Comparison of ENCODE assay signal across 12 cellular contexts in the genomic region with DNA sequence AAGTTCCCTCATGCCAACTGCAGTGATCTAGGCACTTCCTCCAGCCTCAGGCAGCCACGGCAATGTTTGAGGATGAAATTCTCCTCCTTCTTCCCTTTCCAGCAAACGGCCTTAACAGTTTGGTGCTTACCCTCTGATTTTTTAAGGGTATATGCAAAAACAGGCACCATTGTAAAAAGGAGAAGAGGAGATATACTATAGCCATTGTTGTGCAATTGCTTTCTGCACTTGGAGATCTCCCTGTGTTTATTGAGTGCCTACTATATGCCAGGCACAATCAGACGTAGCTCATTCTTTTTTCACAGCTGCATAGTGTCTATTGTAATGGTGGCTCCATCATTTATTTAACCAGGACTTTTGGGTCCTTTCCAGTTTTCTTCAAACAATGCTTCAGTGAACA. TPM values are rescaled to one million over a fixed set of nuclear protein-coding genes. Genes with fewer than 3 reads are reported as not detected.
DNase-seq lines count a peak whose midpoint lies in the region; ATAC-seq and TF ChIP-seq lines count a peak whose summit lies in the region.
"Had no signal": no experiment of that assay in that cellular context is flagged by ENCODE, and none has a peak within 500 bp of the region (broad histone marks: within the 10 kb centered on the region; RNA-seq: fewer than 3 reads in every experiment).

No MANE protein-coding gene starts in this region.

- BruUV-seq in Panc1 (replicated peaks; lab: Mats Ljungman, UMichigan) (no TSS peak), Calu3 (replicated peaks; lab: Mats Ljungman, UMichigan) (no TSS peak)

- TF ChIP-seq CTCF in Panc1 (IDR thresholded peaks at IDR 0.05): no peak
- TF ChIP-seq CTCF in Calu3 (IDR thresholded peaks at IDR 0.05; ENCODE audit: unreplicated experiment): no peak

- intact Hi-C loops in Panc1 (cut with micrococcal nuclease; ENCODE audit: unreplicated experiment): no loop called here
- intact Hi-C loops in left colon (cut with DNase I, micrococcal nuclease): no loop called here
- intact Hi-C loops in Calu3 (cut with micrococcal nuclease; ENCODE audit: unreplicated experiment): no loop called here

- no peak overlapping the region for H3K4me3 Mint-ChIP-seq in Calu3 (ENCODE audit: low read depth, unreplicated experiment)
- H3K4me3 Mint-ChIP-seq: activated naive CD8-positive, alpha-beta T cell treated with anti-CD3 and anti-CD28 coated beads for 36 hours; CD8-positive, alpha-beta T cell had no signal

- H3K27ac Mint-ChIP-seq in Calu3 (ENCODE audit: unreplicated experiment): no peak overlapping the region
- H3K27ac Mint-ChIP-seq: activated naive CD8-positive, alpha-beta T cell treated with anti-CD3 and anti-CD28 coated beads for 36 hours; CD8-positive, alpha-beta T cell had no signal

- peaks cover 27% of the 10 kb centered on the region for H3K4me1 Mint-ChIP-seq in Calu3 (ENCODE audit: low read depth, unreplicated experiment)

- DNase-seq in Panc1 (ENCODE audit: low read depth, low spot score) (no peak), superior temporal gyrus (ENCODE audit: extremely low spot score) (peak; percentile 45), left colon (no peak), NAMALWA (ENCODE audit: low spot score) (no peak), RPMI8226 (no peak), Calu3 (no peak)
- DNase-seq: activated CD4-positive, CD25-positive, alpha-beta regulatory T cell; activated naive CD8-positive, alpha-beta T cell treated with anti-CD3 and anti-CD28 coated beads for 36 hours; CD8-positive, alpha-beta T cell; mucosa of descending colon had no signal

- H3K27me3 ChIP-seq in HUES48 (ENCODE audit: control insufficient read depth, insufficient read depth, low read length): peaks cover 38% of the 10 kb centered on the region
- no peaks in the 10 kb centered on the region for H3K27me3 ChIP-seq in Panc1 (ENCODE audit: control insufficient read depth, insufficient read depth, low read length)
- no peaks in the 10 kb centered on the region for H3K27me3 ChIP-seq in layer of hippocampus (ENCODE audit: control insufficient read depth, insufficient read depth, low read length)

- H3K36me3 ChIP-seq in HUES48 (ENCODE audit: control insufficient read depth, insufficient read depth, low read length) (no peaks in the 10 kb centered on the region), Panc1 (ENCODE audit: control insufficient read depth, insufficient read depth, low read length) (no peaks in the 10 kb centered on the region)

- H3K4me3 ChIP-seq in HUES48 (ENCODE audit: low read depth, low read length): no peak overlapping the region
- no peak overlapping the region for H3K4me3 ChIP-seq in Panc1 (ENCODE audit: low read depth in 2 of 2, low read length in 2 of 2)
- H3K4me3 ChIP-seq: mucosa of descending colon had no signal

- H3K9me3 Mint-ChIP-seq in Calu3 (ENCODE audit: low read depth, unreplicated experiment): no peaks in the 10 kb centered on the region
- H3K9me3 Mint-ChIP-seq: activated naive CD8-positive, alpha-beta T cell treated with anti-CD3 and anti-CD28 coated beads for 36 hours; CD8-positive, alpha-beta T cell had no signal

- H3K9me3 ChIP-seq in HUES48 (ENCODE audit: control insufficient read depth, insufficient read depth, low read length) (no peaks in the 10 kb centered on the region), Panc1 (ENCODE audit: control insufficient read depth, insufficient read depth, low read depth, low read length) (no peaks in the 10 kb centered on the region)
- H3K9me3 ChIP-seq: mucosa of descending colon had no signal

- H3K4me1 ChIP-seq in HUES48 (ENCODE audit: control insufficient read depth, insufficient read depth, low read length) (peaks cover 22% of the 10 kb centered on the region), Panc1 (ENCODE audit: control insufficient read depth, insufficient read depth, low read length) (peaks cover 52% of the 10 kb centered on the region)

- H3K9ac ChIP-seq in HUES48 (ENCODE audit: low read depth, low read length): no peak overlapping the region

- H3K27ac ChIP-seq in HUES48 (ENCODE audit: low read depth, low read length): peak overlapping the region; percentile 15
- peak overlapping the region; percentile 91 for H3K27ac ChIP-seq in Panc1 (ENCODE audit: low read length)
- peak overlapping the region; percentile 71 for H3K27ac ChIP-seq in layer of hippocampus (ENCODE audit: low read depth, low read length)

- POLR2A ChIA-PET in Panc1 (lab: Charles Lee): no interaction called here

- CTCF ChIA-PET in Panc1 (lab: Charles Lee) (no interaction called here), Calu3 (lab: Charles Lee) (no interaction called here)

- no peaks in the 10 kb centered on the region for H3K27me3 Mint-ChIP-seq in Calu3 (ENCODE audit: unreplicated experiment)

- ATAC-seq in Panc1 (no peak), left colon (no peak)
- ATAC-seq: CD8-positive, alpha-beta T cell; mucosa of descending colon had no signal

- in situ Hi-C loops in Panc1 (cut with HindIII; ENCODE audit: low pct_unique_long_range_greater_than_20kb, low sequenced_read_pairs): no loop called here

- peaks cover 8% of the 10 kb centered on the region for H3K36me3 Mint-ChIP-seq in Calu3 (ENCODE audit: insufficient read depth, unreplicated experiment)
- H3K36me3 Mint-ChIP-seq: activated naive CD8-positive, alpha-beta T cell treated with anti-CD3 and anti-CD28 coated beads for 36 hours had no signal

RNA-seq across cellular contexts. Expression of a gene that starts 29.5 kb away (rescaled TPM):
- 278 TPM for total RNA-seq in Panc1 (2021; ENCODE audit: unreplicated experiment)
- 483 TPM for polyA plus RNA-seq in Panc1 (2012; ENCODE audit: insufficient read length)
- 100 to 1,000 TPM; 404 to 854 TPM for total RNA-seq in left colon
- 68.3 and 71.6 TPM in 2 replicates for total RNA-seq in Calu3 (2022)

Comparison
In these comparisons a context has a peak if more than half of its experiments do, and no peak if none do; other contexts are left out.
1. H3K27ac ChIP-seq: peak in every context shown above with its lines; median percentile 91 in Panc1; 71 in layer of hippocampus; 15 in HUES48.